7 cellular contexts compared by ENCODE assay signal in genomic region chr7:118183254-118183585, GRCh38. TPM values are rescaled to one million over a fixed set of nuclear protein-coding genes. Genes with fewer than 3 reads are reported as not detected.
DNase-seq lines count a peak whose midpoint lies in the region; ATAC-seq and TF ChIP-seq lines count a peak whose summit lies in the region.

No MANE protein-coding gene starts in this region.

- peak; percentile 15 for DNase-seq in GM10266 (ENCODE audit: extremely low spot score)
- DNase-seq in M059J (ENCODE audit: low read depth): peak; percentile 9
- DNase-seq in MCF 10A (ENCODE audit: unreplicated experiment): no peak
- DNase-seq in mesenchymal stem cell: no peak
- DNase-seq in vagina (ENCODE audit: extremely low spot score in 2 of 2): no peak
- no peak for DNase-seq in HCEC 1CT

- H3K36me3 ChIP-seq in mesenchymal stem cell (ENCODE audit: control insufficient read depth in 1 of 2, insufficient read depth in 2 of 2, low read depth in 1 of 2, low read length in 2 of 2) (peaks cover 0 to 11% of the 10 kb centered on the region in 2 experiments), vagina (peaks cover 0 to 9% of the 10 kb centered on the region in 2 donors)

- peak overlapping the region; percentile 87 for H2BK5ac ChIP-seq in mesenchymal stem cell (ENCODE audit: low read depth, low read length, poor library complexity, severe bottlenecking)

- peaks cover 3% of the 10 kb centered on the region for H3K4me1 ChIP-seq in mesenchymal stem cell (ENCODE audit: control insufficient read depth, insufficient read depth, low read depth, low read length)
- peaks cover 38% of the 10 kb centered on the region for H3K4me1 ChIP-seq in vagina

- H3K4me3 Mint-ChIP-seq in MCF 10A (ENCODE audit: unreplicated experiment): peak overlapping the region; percentile 88

- no peak overlapping the region for H4K91ac ChIP-seq in mesenchymal stem cell (ENCODE audit: low read length)

- TF ChIP-seq POLR2A in vagina (IDR thresholded peaks at IDR 0.05): no peak

- H2BK12ac ChIP-seq in mesenchymal stem cell (ENCODE audit: low read length in 2 of 2): no peak overlapping the region

- no peak overlapping the region for H3K14ac ChIP-seq in mesenchymal stem cell (ENCODE audit: low read length in 2 of 2)

- H2AFZ ChIP-seq in mesenchymal stem cell (ENCODE audit: low read depth, low read length): no peak overlapping the region

- H3K9me3 Mint-ChIP-seq in MCF 10A (ENCODE audit: unreplicated experiment): no peaks in the 10 kb centered on the region

- H3K79me1 ChIP-seq in mesenchymal stem cell (replicated peaks; ENCODE audit: low read length, poor library complexity, severe bottlenecking): peaks cover 8% of the 10 kb centered on the region

- H3K27ac Mint-ChIP-seq in MCF 10A (ENCODE audit: low read depth, unreplicated experiment): peak overlapping the region; percentile 98

- peak overlapping the region; percentile 38 to 94 for H3K4me3 ChIP-seq in mesenchymal stem cell (ENCODE audit: insufficient read depth in 1 of 2, low read depth in 1 of 2, low read length in 2 of 2)
- peak overlapping the region; percentile 65 to 76 for H3K4me3 ChIP-seq in vagina

- H3K27me3 Mint-ChIP-seq in MCF 10A (ENCODE audit: insufficient read depth, unreplicated experiment): no peaks in the 10 kb centered on the region

- CTCF ChIA-PET in MCF 10A (lab: Yijun Ruan, JAX): no interaction called here

- peaks cover 11% of the 10 kb centered on the region for H3K4me1 Mint-ChIP-seq in MCF 10A (ENCODE audit: insufficient read depth, unreplicated experiment)

- H3K27me3 ChIP-seq in mesenchymal stem cell (ENCODE audit: control insufficient read depth in 1 of 2, insufficient read depth in 1 of 2, low read length in 2 of 2) (no peaks in the 10 kb centered on the region), vagina (no peaks in the 10 kb centered on the region)

- H3K23ac ChIP-seq in mesenchymal stem cell (ENCODE audit: low read length in 2 of 2): no peak overlapping the region

- H3K4me2 ChIP-seq in mesenchymal stem cell (ENCODE audit: low read length, poor library complexity, severe bottlenecking): peak overlapping the region; percentile 70

- TSS peak; percentile 94 for BruUV-seq in MCF 10A (replicated peaks; lab: Mats Ljungman, UMichigan)

- peak overlapping the region; percentile 88 to 97 for H3K4ac ChIP-seq in mesenchymal stem cell (ENCODE audit: low read depth in 1 of 2, low read length in 2 of 2)

- peak overlapping the region; percentile 95 for H4K8ac ChIP-seq in mesenchymal stem cell (ENCODE audit: low read length)

- WGBS in mesenchymal stem cell: 26% methylated on average over 7 of the region's 7 CpGs

- H3K9me3 ChIP-seq in mesenchymal stem cell (ENCODE audit: control insufficient read depth, low read length) (no peaks in the 10 kb centered on the region), vagina (no peaks in the 10 kb centered on the region)

- peak overlapping the region; percentile 84 for H2AK5ac ChIP-seq in mesenchymal stem cell (ENCODE audit: low read length, severe bottlenecking)

- no peak for ATAC-seq in GM18502 (IDR thresholded peaks at IDR 0.05; ENCODE audit: poor library complexity, unreplicated experiment)

- TF ChIP-seq CTCF in GM10266 (IDR thresholded peaks at IDR 0.05; ENCODE audit: control insufficient read depth, insufficient read depth, low read depth, missing control alignments) (no peak), MCF 10A (IDR thresholded peaks at IDR 0.05; ENCODE audit: unreplicated experiment) (no peak), vagina (IDR thresholded peaks at IDR 0.05) (no peak)

- H3K9ac ChIP-seq in mesenchymal stem cell (ENCODE audit: low read length): peak overlapping the region; percentile 99

- POLR2A ChIA-PET in MCF 10A (lab: Yijun Ruan, JAX): interaction anchor here (1.9 kb wide), 1 partner anchor 9 kb away, joined by 5 read pairs; no protein-coding TSS in a partner anchor

- no peak overlapping the region for H2BK15ac ChIP-seq in mesenchymal stem cell (ENCODE audit: low read depth, poor library complexity, severe bottlenecking)

- no peak overlapping the region for H2BK120ac ChIP-seq in mesenchymal stem cell (ENCODE audit: low read depth, low read length)

- H3K36me3 Mint-ChIP-seq in MCF 10A (ENCODE audit: insufficient read depth, unreplicated experiment): peaks cover 17% of the 10 kb centered on the region

- peak overlapping the region; percentile 95 for H3K27ac ChIP-seq in mesenchymal stem cell (ENCODE audit: low read length, poor library complexity, severe bottlenecking)
- peak overlapping the region; percentile 78 for H3K27ac ChIP-seq in vagina

- intact Hi-C loops in MCF 10A (cut with micrococcal nuclease) (no loop called here), vagina (cut with DNase I) (no loop called here)

- peak overlapping the region; percentile 52 to 73 for H3K18ac ChIP-seq in mesenchymal stem cell (ENCODE audit: low read depth in 1 of 2, low read length in 2 of 2)

RNA-seq across cellular contexts. Expression of gene LSM8, which starts 0.7 kb away (rescaled TPM):
- total RNA-seq in M059J (2014; rRNA removed; shearing (Covaris generic)): 77.6 and 104 TPM in 2 replicates
- total RNA-seq in MCF 10A (2022): 48.2 and 56.5 TPM in 2 replicates
- polyA plus RNA-seq in mesenchymal stem cell (2013, experiment 1 of 2): 41.2 TPM
- polyA plus RNA-seq in mesenchymal stem cell (2013, experiment 2 of 2): 43.4 TPM
- 25.0 TPM for total RNA-seq in vagina

RNA-seq across cellular contexts. Expression of gene ANKRD7, which starts 41.3 kb away (rescaled TPM):
- total RNA-seq in M059J (2014; rRNA removed; shearing (Covaris generic)): 2.2 and 2.4 TPM in 2 replicates
- total RNA-seq in MCF 10A (2022) (not detected in 2 replicates), vagina (1.5 TPM)
- not detected for polyA plus RNA-seq in mesenchymal stem cell (2013, experiment 1 of 2)
- polyA plus RNA-seq in mesenchymal stem cell (2013, experiment 2 of 2): not detected

Comparison
In these comparisons a context has a peak if more than half of its experiments do, and no peak if none do; other contexts are left out.
1. DNase-seq: peak in GM10266 (single experiment) and M059J (single experiment); none in MCF 10A (single experiment), mesenchymal stem cell (single experiment), vagina (0 of 2) and HCEC 1CT (single experiment).